In the genomic region with DNA sequence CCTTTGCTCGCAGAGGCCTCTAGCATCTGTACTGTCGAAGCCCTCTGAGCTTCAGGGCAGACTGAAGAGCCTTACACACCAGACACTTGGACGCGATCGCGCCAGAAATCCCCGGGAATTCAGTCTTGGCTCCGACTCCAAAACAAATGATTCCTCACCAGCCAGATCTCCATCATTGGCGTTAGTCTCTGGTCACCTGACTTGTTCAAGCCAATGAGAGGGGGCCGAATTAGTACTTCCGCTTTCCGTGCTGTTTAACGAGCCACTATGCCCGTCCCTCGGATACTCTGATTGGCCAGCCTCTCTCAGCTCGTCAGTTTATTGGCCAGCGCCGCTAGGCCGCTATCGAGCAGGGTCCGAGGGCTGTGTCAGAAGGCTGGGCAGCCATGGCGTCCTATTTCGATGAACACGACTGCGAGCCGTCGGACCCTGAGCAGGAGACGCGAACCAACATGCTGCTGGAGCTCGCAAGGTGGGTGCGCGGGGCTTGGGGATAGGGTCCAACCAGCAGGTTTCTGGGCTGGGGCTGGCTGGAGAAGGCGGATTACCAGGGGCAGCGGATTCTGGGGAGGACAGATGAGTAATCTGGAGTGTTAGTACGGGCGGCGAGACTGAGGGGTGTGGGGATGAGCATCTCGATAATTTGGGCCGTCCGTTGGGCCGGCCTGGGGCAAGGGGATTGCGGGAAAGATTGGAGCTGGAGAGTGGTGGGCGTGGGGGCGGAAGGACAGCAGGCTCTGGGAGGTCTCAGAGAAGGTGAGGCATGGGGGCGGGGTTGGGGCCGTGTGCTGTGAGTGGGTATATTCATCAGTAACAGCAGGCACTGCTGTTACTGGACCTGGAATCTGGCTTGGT, we compare ENCODE assay signal across 1 cellular context.
TF ChIP-seq lines count a peak whose summit lies in the region.

A gene with protein sequence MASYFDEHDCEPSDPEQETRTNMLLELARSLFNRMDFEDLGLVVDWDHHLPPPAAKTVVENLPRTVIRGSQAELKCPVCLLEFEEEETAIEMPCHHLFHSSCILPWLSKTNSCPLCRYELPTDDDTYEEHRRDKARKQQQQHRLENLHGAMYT (plus strand): TSS at position 368 of the 855 bp plus-strand sequence. CDS start 19 bp downstream, at position 387.

TF ChIP-seq in K562, 482 proteins besides CTCF, POLR2A, EP300 and RAD21 (continued from another document and continues in another):
- TF ChIP-seq BCLAF1 (IDR thresholded peaks at IDR 0.05; ENCODE audit: borderline replicate concordance in 1 of 2, control insufficient read depth in 1 of 2, low read depth in 2 of 2, low read length in 1 of 2), result no peak
- peak; percentile 64 for TF ChIP-seq BHLHE40 (IDR thresholded peaks at IDR 0.05; ENCODE audit: low read length)
- no peak for TF ChIP-seq ZNF41 (CRISPR knock-in tag; conservative IDR thresholded peaks at IDR 0.05)
- TF ChIP-seq, protein P1, sequence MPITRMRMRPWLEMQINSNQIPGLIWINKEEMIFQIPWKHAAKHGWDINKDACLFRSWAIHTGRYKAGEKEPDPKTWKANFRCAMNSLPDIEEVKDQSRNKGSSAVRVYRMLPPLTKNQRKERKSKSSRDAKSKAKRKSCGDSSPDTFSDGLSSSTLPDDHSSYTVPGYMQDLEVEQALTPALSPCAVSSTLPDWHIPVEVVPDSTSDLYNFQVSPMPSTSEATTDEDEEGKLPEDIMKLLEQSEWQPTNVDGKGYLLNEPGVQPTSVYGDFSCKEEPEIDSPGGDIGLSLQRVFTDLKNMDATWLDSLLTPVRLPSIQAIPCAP (CRISPR knock-in tag; IDR thresholded peaks at IDR 0.05; ENCODE audit: borderline replicate concordance), result no peak
- TF ChIP-seq, protein P2, sequence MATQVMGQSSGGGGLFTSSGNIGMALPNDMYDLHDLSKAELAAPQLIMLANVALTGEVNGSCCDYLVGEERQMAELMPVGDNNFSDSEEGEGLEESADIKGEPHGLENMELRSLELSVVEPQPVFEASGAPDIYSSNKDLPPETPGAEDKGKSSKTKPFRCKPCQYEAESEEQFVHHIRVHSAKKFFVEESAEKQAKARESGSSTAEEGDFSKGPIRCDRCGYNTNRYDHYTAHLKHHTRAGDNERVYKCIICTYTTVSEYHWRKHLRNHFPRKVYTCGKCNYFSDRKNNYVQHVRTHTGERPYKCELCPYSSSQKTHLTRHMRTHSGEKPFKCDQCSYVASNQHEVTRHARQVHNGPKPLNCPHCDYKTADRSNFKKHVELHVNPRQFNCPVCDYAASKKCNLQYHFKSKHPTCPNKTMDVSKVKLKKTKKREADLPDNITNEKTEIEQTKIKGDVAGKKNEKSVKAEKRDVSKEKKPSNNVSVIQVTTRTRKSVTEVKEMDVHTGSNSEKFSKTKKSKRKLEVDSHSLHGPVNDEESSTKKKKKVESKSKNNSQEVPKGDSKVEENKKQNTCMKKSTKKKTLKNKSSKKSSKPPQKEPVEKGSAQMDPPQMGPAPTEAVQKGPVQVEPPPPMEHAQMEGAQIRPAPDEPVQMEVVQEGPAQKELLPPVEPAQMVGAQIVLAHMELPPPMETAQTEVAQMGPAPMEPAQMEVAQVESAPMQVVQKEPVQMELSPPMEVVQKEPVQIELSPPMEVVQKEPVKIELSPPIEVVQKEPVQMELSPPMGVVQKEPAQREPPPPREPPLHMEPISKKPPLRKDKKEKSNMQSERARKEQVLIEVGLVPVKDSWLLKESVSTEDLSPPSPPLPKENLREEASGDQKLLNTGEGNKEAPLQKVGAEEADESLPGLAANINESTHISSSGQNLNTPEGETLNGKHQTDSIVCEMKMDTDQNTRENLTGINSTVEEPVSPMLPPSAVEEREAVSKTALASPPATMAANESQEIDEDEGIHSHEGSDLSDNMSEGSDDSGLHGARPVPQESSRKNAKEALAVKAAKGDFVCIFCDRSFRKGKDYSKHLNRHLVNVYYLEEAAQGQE (CRISPR knock-in tag; IDR thresholded peaks at IDR 0.05; ENCODE audit: low read depth), result 0 out of 2 replicates have a peak, but pooled peaks have one; percentile 20
- peak; percentile 67; the same call in 1 of the 2 replicates for TF ChIP-seq ZBTB26 (CRISPR knock-in tag; IDR thresholded peaks at IDR 0.05)
- TF ChIP-seq SIN3B (IDR thresholded peaks at IDR 0.05; ENCODE audit: low read depth), result peak; percentile 77
- TF ChIP-seq TOE1 (IDR thresholded peaks at IDR 0.05; ENCODE audit: borderline replicate concordance), result peak; percentile 95
- no peak for TF ChIP-seq TOE1 (CRISPR knock-in tag; IDR thresholded peaks at IDR 0.05; ENCODE audit: borderline replicate concordance, low read depth)
- TF ChIP-seq ZNF277 (CRISPR knock-in tag; IDR thresholded peaks at IDR 0.05; ENCODE audit: borderline replicate concordance), result no peak
- TF ChIP-seq CAMTA2 (CRISPR knock-in tag; conservative IDR thresholded peaks at IDR 0.05), result no peak
- TF ChIP-seq, protein P3, sequence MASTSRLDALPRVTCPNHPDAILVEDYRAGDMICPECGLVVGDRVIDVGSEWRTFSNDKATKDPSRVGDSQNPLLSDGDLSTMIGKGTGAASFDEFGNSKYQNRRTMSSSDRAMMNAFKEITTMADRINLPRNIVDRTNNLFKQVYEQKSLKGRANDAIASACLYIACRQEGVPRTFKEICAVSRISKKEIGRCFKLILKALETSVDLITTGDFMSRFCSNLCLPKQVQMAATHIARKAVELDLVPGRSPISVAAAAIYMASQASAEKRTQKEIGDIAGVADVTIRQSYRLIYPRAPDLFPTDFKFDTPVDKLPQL (IDR thresholded peaks at IDR 0.05; ENCODE audit: extremely low read depth, insufficient read length), result no peak
- TF ChIP-seq CXXC5 (CRISPR knock-in tag; IDR thresholded peaks at IDR 0.05), result peak; percentile 81
- TF ChIP-seq SMARCE1 (IDR thresholded peaks at IDR 0.05), result no peak; the same call in 1 of the 2 replicates
- no peak for TF ChIP-seq NCOR1 (IDR thresholded peaks at IDR 0.05)
- no peak for TF ChIP-seq SRSF3 (IDR thresholded peaks at IDR 0.05; ENCODE audit: insufficient read depth, low read length)
- no peak for TF ChIP-seq NR2C1 (IDR thresholded peaks at IDR 0.05)
- TF ChIP-seq NR2C1 (tag; IDR thresholded peaks at IDR 0.05), result 0 out of 2 replicates have a peak, but pooled peaks have one; percentile 11
- TF ChIP-seq PTRF (tag; IDR thresholded peaks at IDR 0.05), result no peak
- TF ChIP-seq RUNX1 (IDR thresholded peaks at IDR 0.05; ENCODE audit: low read depth), result no peak
- TF ChIP-seq, protein P4, sequence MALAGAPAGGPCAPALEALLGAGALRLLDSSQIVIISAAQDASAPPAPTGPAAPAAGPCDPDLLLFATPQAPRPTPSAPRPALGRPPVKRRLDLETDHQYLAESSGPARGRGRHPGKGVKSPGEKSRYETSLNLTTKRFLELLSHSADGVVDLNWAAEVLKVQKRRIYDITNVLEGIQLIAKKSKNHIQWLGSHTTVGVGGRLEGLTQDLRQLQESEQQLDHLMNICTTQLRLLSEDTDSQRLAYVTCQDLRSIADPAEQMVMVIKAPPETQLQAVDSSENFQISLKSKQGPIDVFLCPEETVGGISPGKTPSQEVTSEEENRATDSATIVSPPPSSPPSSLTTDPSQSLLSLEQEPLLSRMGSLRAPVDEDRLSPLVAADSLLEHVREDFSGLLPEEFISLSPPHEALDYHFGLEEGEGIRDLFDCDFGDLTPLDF (CRISPR knock-in tag; IDR thresholded peaks at IDR 0.05), result no peak
- TF ChIP-seq ZKSCAN1 (IDR thresholded peaks at IDR 0.05; ENCODE audit: low read depth, low read length), result no peak
- TF ChIP-seq, protein P5, sequence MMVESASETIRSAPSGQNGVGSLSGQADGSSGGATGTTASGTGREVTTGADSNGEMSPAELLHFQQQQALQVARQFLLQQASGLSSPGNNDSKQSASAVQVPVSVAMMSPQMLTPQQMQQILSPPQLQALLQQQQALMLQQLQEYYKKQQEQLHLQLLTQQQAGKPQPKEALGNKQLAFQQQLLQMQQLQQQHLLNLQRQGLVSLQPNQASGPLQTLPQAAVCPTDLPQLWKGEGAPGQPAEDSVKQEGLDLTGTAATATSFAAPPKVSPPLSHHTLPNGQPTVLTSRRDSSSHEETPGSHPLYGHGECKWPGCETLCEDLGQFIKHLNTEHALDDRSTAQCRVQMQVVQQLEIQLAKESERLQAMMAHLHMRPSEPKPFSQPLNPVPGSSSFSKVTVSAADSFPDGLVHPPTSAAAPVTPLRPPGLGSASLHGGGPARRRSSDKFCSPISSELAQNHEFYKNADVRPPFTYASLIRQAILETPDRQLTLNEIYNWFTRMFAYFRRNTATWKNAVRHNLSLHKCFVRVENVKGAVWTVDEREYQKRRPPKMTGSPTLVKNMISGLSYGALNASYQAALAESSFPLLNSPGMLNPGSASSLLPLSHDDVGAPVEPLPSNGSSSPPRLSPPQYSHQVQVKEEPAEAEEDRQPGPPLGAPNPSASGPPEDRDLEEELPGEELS (CRISPR knock-in tag; IDR thresholded peaks at IDR 0.05; ENCODE audit: borderline replicate concordance), result no peak
- TF ChIP-seq HOXB6 (CRISPR knock-in tag; IDR thresholded peaks at IDR 0.05; ENCODE audit: borderline replicate concordance), result no peak
- TF ChIP-seq CEBPB (tag; IDR thresholded peaks at IDR 0.05), result no peak
- TF ChIP-seq HDAC8 (tag; IDR thresholded peaks at IDR 0.05), result no peak
- TF ChIP-seq ZNF134 (CRISPR knock-in tag; conservative IDR thresholded peaks at IDR 0.05), result no peak
- no peak for TF ChIP-seq KLF16 (IDR thresholded peaks at IDR 0.05)
- TF ChIP-seq ARID3A (IDR thresholded peaks at IDR 0.05; ENCODE audit: borderline replicate concordance, low read depth, low read length), result no peak
- TF ChIP-seq RCOR1 (IDR thresholded peaks at IDR 0.05; ENCODE audit: borderline replicate concordance in 1 of 2, low read depth in 2 of 2, low read length in 2 of 2), result no peak; a peak in 1 of 4 replicates
- TF ChIP-seq HNRNPLL (IDR thresholded peaks at IDR 0.05; ENCODE audit: low read depth, low read length, poor library complexity, severe bottlenecking), result peak; percentile 15
- TF ChIP-seq ZNF184 (CRISPR knock-in tag; IDR thresholded peaks at IDR 0.05), result no peak
- no peak for TF ChIP-seq TBL1XR1 (IDR thresholded peaks at IDR 0.05; ENCODE audit: low read length in 2 of 2)
- TF ChIP-seq GTF2A2 (tag; IDR thresholded peaks at IDR 0.05), result no peak
- 0 out of 4 replicates have a peak, but pooled peaks of 1 of the 2 experiments have one; percentile 53 for TF ChIP-seq UBTF (IDR thresholded peaks at IDR 0.05; ENCODE audit: borderline replicate concordance in 1 of 2, low read depth in 2 of 2, low read length in 2 of 2)
